Comparison of ENCODE assay signal across 8 cellular contexts in genomic region chr1:38990401-38990745, GRCh38. TPM values are rescaled to one million over a fixed set of nuclear protein-coding genes. Genes with fewer than 3 reads are reported as not detected.
DNase-seq lines count a peak whose midpoint lies in the region; ATAC-seq and TF ChIP-seq lines count a peak whose summit lies in the region.

No MANE protein-coding gene starts in this region.

- ATAC-seq in HG03135 (IDR thresholded peaks at IDR 0.05; ENCODE audit: unreplicated experiment) = peak; percentile 10
- ATAC-seq in activated naive CD4-positive, alpha-beta T cell treated with anti-CD3 and anti-CD28 coated beads, Interleukin-2, amount 50 U/mL, for 72 hours = peak in 1 of 2 donors; percentile 16

- H3K27me3 ChIP-seq in BE2C (no peaks in the 10 kb centered on the region), iPS-20b (ENCODE audit: insufficient read depth, low read length) (no peaks in the 10 kb centered on the region), subcutaneous abdominal adipose tissue (ENCODE audit: control insufficient read depth in 5 of 5, insufficient read depth in 4 of 5, low read length in 5 of 5) (no peaks in the 10 kb centered on the region)

- peak overlapping the region; percentile 52 for H3K27ac ChIP-seq in iPS-20b (ENCODE audit: low read length)
- peak overlapping the region; percentile 76 for H3K27ac ChIP-seq in subcutaneous abdominal adipose tissue (ENCODE audit: low read depth, low read length)

- H3K27ac Mint-ChIP-seq in activated naive CD4-positive, alpha-beta T cell treated with anti-CD3 and anti-CD28 coated beads, Interleukin-2, amount 50 U/mL, for 72 hours = peak overlapping the region; percentile 26 to 82

- H3K36me3 Mint-ChIP-seq in activated naive CD4-positive, alpha-beta T cell treated with anti-CD3 and anti-CD28 coated beads, Interleukin-2, amount 50 U/mL, for 72 hours = peaks cover 20 to 28% of the 10 kb centered on the region in 2 donors

- H3K4me3 ChIP-seq in BE2C (ENCODE audit: low read depth, low read length) = peak overlapping the region; percentile 47
- peak overlapping the region; percentile 70 for H3K4me3 ChIP-seq in iPS-20b (ENCODE audit: low read length)
- peak overlapping the region; percentile 69 to 86 (median 76) for H3K4me3 ChIP-seq in subcutaneous abdominal adipose tissue (ENCODE audit: low read depth in 1 of 5, low read length in 5 of 5)

- intact Hi-C loops in posterior vena cava (cut with DNase I) = no loop called here

- no peaks in the 10 kb centered on the region for H3K9me3 ChIP-seq in BE2C
- no peaks in the 10 kb centered on the region for H3K9me3 ChIP-seq in iPS-20b (ENCODE audit: insufficient read depth, low read depth, low read length)
- H3K9me3 ChIP-seq in subcutaneous abdominal adipose tissue (ENCODE audit: control insufficient read depth in 5 of 5, low read length in 5 of 5) = no peaks in the 10 kb centered on the region

- H3K36me3 ChIP-seq in BE2C (no peaks in the 10 kb centered on the region), iPS-20b (ENCODE audit: insufficient read depth, low read depth, low read length) (peaks cover 34% of the 10 kb centered on the region), subcutaneous abdominal adipose tissue (ENCODE audit: control insufficient read depth in 5 of 5, insufficient read depth in 5 of 5, low read length in 5 of 5) (no peaks in the 10 kb centered on the region)

- H3K4me1 ChIP-seq in BE2C (no peaks in the 10 kb centered on the region), iPS-20b (ENCODE audit: insufficient read depth, low read length) (peaks cover 36% of the 10 kb centered on the region), subcutaneous abdominal adipose tissue (ENCODE audit: control insufficient read depth in 5 of 5, insufficient read depth in 5 of 5, low read length in 5 of 5) (peaks cover 6 to 27% (median 21%) of the 10 kb centered on the region in 5 donors)

- no peak for TF ChIP-seq CTCF in BE2C (IDR thresholded peaks at IDR 0.05; ENCODE audit: low read depth, low read length)

- DNase-seq in BE2C (no peak), A172 (ENCODE audit: low spot score) (no peak), posterior vena cava (ENCODE audit: low spot score) (no peak)
- DNase-seq in activated naive CD4-positive, alpha-beta T cell treated with anti-CD3 and anti-CD28 coated beads, Interleukin-2, amount 50 U/mL, for 72 hours (ENCODE audit: low spot score in 2 of 2) = no peak
- no peak for DNase-seq in activated CD8-positive, alpha-beta memory T cell treated with anti-CD3 and anti-CD28 coated beads, Interleukin-2, amount 50 U/mL, for 48 hours

- H3K9ac ChIP-seq in iPS-20b (ENCODE audit: low read depth, low read length) (peak overlapping the region; percentile 40; the same call in 1 of the 2 replicates), subcutaneous abdominal adipose tissue (ENCODE audit: low read length in 5 of 5) (peak overlapping the region in 4 of 5 donors; percentile 26 to 75 (median 68))

- no peaks in the 10 kb centered on the region for H3K9me3 Mint-ChIP-seq in activated naive CD4-positive, alpha-beta T cell treated with anti-CD3 and anti-CD28 coated beads, Interleukin-2, amount 50 U/mL, for 72 hours

RNA-seq across cellular contexts. Expression of gene AKIRIN1, which starts 0.7 kb away (rescaled TPM):
- polyA plus RNA-seq in BE2C (2012; ENCODE audit: insufficient read depth, insufficient read length, low read depth) = 28.7 TPM
- 10 to 100 TPM; 45.8 to 93.6 TPM for total RNA-seq in activated naive CD4-positive, alpha-beta T cell treated with anti-CD3 and anti-CD28 coated beads, Interleukin-2, amount 50 U/mL, for 72 hours
- 61.3 and 64.5 TPM in 2 replicates for total RNA-seq in A172 (2014; rRNA removed; shearing (Covaris generic))
- total RNA-seq in posterior vena cava = 10 to 100 TPM; 51.7 to 66.8 TPM

RNA-seq across cellular contexts. Expression of gene NDUFS5, which starts 35.8 kb away (rescaled TPM):
- polyA plus RNA-seq in BE2C (2012; ENCODE audit: insufficient read depth, insufficient read length, low read depth) = 347 TPM
- total RNA-seq in activated naive CD4-positive, alpha-beta T cell treated with anti-CD3 and anti-CD28 coated beads, Interleukin-2, amount 50 U/mL, for 72 hours = 100 to 1,000 TPM; 153 to 211 TPM
- total RNA-seq in A172 (2014; rRNA removed; shearing (Covaris generic)) = 692 and 1,210 TPM in 2 replicates
- 100 to 1,000 TPM; 203 to 208 TPM for total RNA-seq in posterior vena cava

RNA-seq across cellular contexts. Expression of gene RHBDL2, which starts 48.7 kb away (rescaled TPM):
- not detected for polyA plus RNA-seq in BE2C (2012; ENCODE audit: insufficient read depth, insufficient read length, low read depth)
- not detected for total RNA-seq in activated naive CD4-positive, alpha-beta T cell treated with anti-CD3 and anti-CD28 coated beads, Interleukin-2, amount 50 U/mL, for 72 hours
- 1.2 and 3.3 TPM in 2 replicates for total RNA-seq in A172 (2014; rRNA removed; shearing (Covaris generic))
- 1 to 10 TPM in 1 of 2 donors, not detected in 1; 1.2 TPM for total RNA-seq in posterior vena cava
